22 cellular contexts compared by ENCODE assay signal in the genomic region with DNA sequence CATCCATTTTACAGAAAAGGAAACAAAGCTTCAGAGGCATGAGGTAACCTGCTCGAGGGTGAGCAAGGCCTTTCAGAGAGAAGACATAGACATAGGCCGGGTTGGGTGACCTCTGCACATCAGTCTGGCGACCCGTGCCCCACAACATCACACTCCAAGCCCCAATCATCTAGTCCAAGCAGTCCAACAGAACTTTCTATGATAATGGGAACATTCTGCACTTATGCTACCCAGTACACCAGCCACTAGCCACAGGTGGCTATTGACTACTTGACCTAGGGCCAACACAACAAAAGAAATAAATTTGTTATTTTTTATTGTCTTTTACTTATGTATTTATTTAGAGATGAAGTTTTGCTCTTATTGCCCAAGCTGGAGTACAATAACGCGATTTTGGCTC. TPM values are rescaled to one million over a fixed set of nuclear protein-coding genes. Genes with fewer than 3 reads are reported as not detected.
DNase-seq lines count a peak whose midpoint lies in the region; ATAC-seq and TF ChIP-seq lines count a peak whose summit lies in the region.
"Had no signal": no experiment of that assay in that cellular context is flagged by ENCODE, and none has a peak within 500 bp of the region (broad histone marks: within the 10 kb centered on the region; RNA-seq: fewer than 3 reads in every experiment).

No MANE protein-coding gene starts in this region.

- H3K4me2 ChIP-seq in BLaER1 treated with 17β-estradiol and CSF1 and Interleukin-3, amounts not matched to agents 10 nM and 100 nM: peak overlapping the region in 10 of 11 experiments; percentile 0 to 64 (median 34); a peak in 17 of 22 replicates

- DNase-seq in esophagus muscularis mucosa (ENCODE audit: extremely low spot score) (no peak), sigmoid colon (no peak), uterus (no peak), left ventricle myocardium inferior (no peak)
- DNase-seq: CD4-positive, alpha-beta T cell; GM23248; H7; IMR-90; KG1; NCI-H1048; NCI-H1417; NCI-H1694 treated with DMSO at 0.1 percent for 48 hours; NCI-H2081; NCI-H2227 treated with DMSO at 0.1 percent for 48 hours; NCI-H526 treated with DMSO at 0.1 percent for 48 hours; Right ventricle myocardium superior; RPMI8226 had no signal

- 58% methylated on average over 6 of the region's 6 CpGs for WGBS in esophagus muscularis mucosa
- WGBS in sigmoid colon, 2 donors: 88 to 90% methylated on average over 6 of the region's 6 CpGs

- no peaks in the 10 kb centered on the region for H3K9me3 ChIP-seq in BLaER1 treated with 17β-estradiol and CSF1 and Interleukin-3, amounts not matched to agents 10 nM and 100 nM (replicated peaks in 1 of 11)
- H3K9me3 ChIP-seq in esophagus muscularis mucosa (no peaks in the 10 kb centered on the region), sigmoid colon (no peaks in the 10 kb centered on the region), uterus (no peaks in the 10 kb centered on the region), left ventricle myocardium inferior (replicated peaks) (no peaks in the 10 kb centered on the region)
- H3K9me3 ChIP-seq: SJSA1 had no signal

- H3K36me3 ChIP-seq in BLaER1 treated with 17β-estradiol and CSF1 and Interleukin-3, amounts not matched to agents 10 nM and 100 nM: no peaks in the 10 kb centered on the region
- H3K36me3 ChIP-seq in esophagus muscularis mucosa (peaks cover 0 to 72% (median 58%) of the 10 kb centered on the region in 4 donors), sigmoid colon (peaks cover 18 to 93% (median 29%) of the 10 kb centered on the region in 4 donors), uterus (no peaks in the 10 kb centered on the region), left ventricle myocardium inferior (no peaks in the 10 kb centered on the region)
- H3K36me3 ChIP-seq: SJSA1 had no signal

- no peak overlapping the region for H3K4me3 ChIP-seq in BLaER1 treated with 17β-estradiol and CSF1 and Interleukin-3, amounts not matched to agents 10 nM and 100 nM
- H3K4me3 ChIP-seq in esophagus muscularis mucosa (peak overlapping the region; percentile 18 to 73 (median 34)), sigmoid colon (peak overlapping the region in 2 of 4 donors; percentile 27 to 69), uterus (no peak overlapping the region), left ventricle myocardium inferior (no peak overlapping the region)
- H3K4me3 ChIP-seq: GM23248, SJSA1 had no signal

- H3K27ac ChIP-seq in BLaER1 treated with 17β-estradiol and CSF1 and Interleukin-3, amounts not matched to agents 10 nM and 100 nM: no peak overlapping the region
- H3K27ac ChIP-seq in esophagus muscularis mucosa (replicated peaks in 1 of 4): peak overlapping the region; percentile 87 to 98 (median 95)
- H3K27ac ChIP-seq in sigmoid colon: peak overlapping the region; percentile 85 to 98 (median 96)
- H3K27ac ChIP-seq in uterus: peak overlapping the region; percentile 75 to 85
- H3K27ac ChIP-seq in left ventricle myocardium inferior (replicated peaks): no peak overlapping the region
- H3K27ac ChIP-seq: GM23248, SJSA1 had no signal

- TF ChIP-seq CTCF in esophagus muscularis mucosa (IDR thresholded peaks at IDR 0.05): no peak
- TF ChIP-seq CTCF in sigmoid colon (IDR thresholded peaks at IDR 0.05): no peak
- TF ChIP-seq CTCF in uterus (IDR thresholded peaks at IDR 0.05): no peak
- no peak for TF ChIP-seq CTCF in left ventricle myocardium inferior (IDR thresholded peaks at IDR 0.05; ENCODE audit: borderline replicate concordance)

- H3K27me3 ChIP-seq in BLaER1 treated with 17β-estradiol and CSF1 and Interleukin-3, amounts not matched to agents 10 nM and 100 nM: no peaks in the 10 kb centered on the region
- no peaks in the 10 kb centered on the region for H3K27me3 ChIP-seq in esophagus muscularis mucosa
- no peaks in the 10 kb centered on the region for H3K27me3 ChIP-seq in sigmoid colon
- H3K27me3 ChIP-seq in uterus: no peaks in the 10 kb centered on the region
- H3K27me3 ChIP-seq in left ventricle myocardium inferior (ENCODE audit: low read depth): peaks cover 32% of the 10 kb centered on the region
- H3K27me3 ChIP-seq: SJSA1 had no signal

- ATAC-seq in HG03354 (IDR thresholded peaks at IDR 0.05; ENCODE audit: poor library complexity, severe bottlenecking, unreplicated experiment) (no peak), HG03571 (IDR thresholded peaks at IDR 0.05; ENCODE audit: unreplicated experiment) (no peak)

- peaks cover 26 to 49% (median 38%) of the 10 kb centered on the region in 10 experiments for H3K4me1 ChIP-seq in BLaER1 treated with 17β-estradiol and CSF1 and Interleukin-3, amounts not matched to agents 10 nM and 100 nM
- H3K4me1 ChIP-seq in esophagus muscularis mucosa (peaks cover 0 to 100% (median 96%) of the 10 kb centered on the region in 4 donors), sigmoid colon (peaks cover 0 to 100% (median 85%) of the 10 kb centered on the region in 4 donors), uterus (peaks cover 0 to 5% of the 10 kb centered on the region in 2 donors), left ventricle myocardium inferior (peaks cover 4% of the 10 kb centered on the region)
- H3K4me1 ChIP-seq: SJSA1 had no signal

- TF ChIP-seq POLR2A in esophagus muscularis mucosa (IDR thresholded peaks at IDR 0.05; ENCODE audit: low read depth) (no peak), sigmoid colon (IDR thresholded peaks at IDR 0.05) (no peak), uterus (IDR thresholded peaks at IDR 0.05) (no peak)

- intact Hi-C loops in esophagus muscularis mucosa (cut with DNase I) (no loop called here), sigmoid colon (cut with DNase I) (no loop called here), uterus (cut with DNase I; ENCODE audit: low total_unique reads) (no loop called here), left ventricle myocardium inferior (cut with micrococcal nuclease) (no loop called here)

- TF ChIP-seq EP300 in esophagus muscularis mucosa (IDR thresholded peaks at IDR 0.05) (no peak), sigmoid colon (IDR thresholded peaks at IDR 0.05) (no peak)

- H3K9ac ChIP-seq in BLaER1 treated with 17β-estradiol and CSF1 and Interleukin-3, amounts not matched to agents 10 nM and 100 nM: no peak overlapping the region
- H3K9ac ChIP-seq: GM23248 had no signal

- H4K20me1 ChIP-seq in BLaER1 treated with 17β-estradiol and CSF1 and Interleukin-3, amounts not matched to agents 10 nM and 100 nM: no peaks in the 10 kb centered on the region

RNA-seq across cellular contexts. Expression of gene MYH11, which starts 20.8 kb away (rescaled TPM):
- total RNA-seq in esophagus muscularis mucosa (over 10,000 TPM in 3 of 4 donors, 1,000 to 10,000 TPM in 1; 9,583 to 20,476 (median 14,208) TPM), sigmoid colon (over 10,000 TPM in 1 of 4 donors, 1,000 to 10,000 TPM in 3; 4,282 to 11,818 (median 7,071) TPM), uterus (1,000 to 10,000 TPM in 2 of 4 donors, 100 to 1,000 TPM in 2; 447 to 1,893 (median 822) TPM), left ventricle myocardium inferior (15.6 TPM)
- polyA plus RNA-seq in sigmoid colon: 100 to 1,000 TPM in 1 of 3 donors, 10 to 100 TPM in 1, 1 to 10 TPM in 1; 5.1 to 262 (median 31.8) TPM
- total RNA-seq: A172; CD4-positive, alpha-beta T cell; GM23248; H7 had no signal

RNA-seq across cellular contexts. Expression of gene CEP20, which starts 52.3 kb away (rescaled TPM):
- total RNA-seq in esophagus muscularis mucosa (10 to 100 TPM; 25.2 to 36.1 (median 32.0) TPM), sigmoid colon (10 to 100 TPM; 29.5 to 44.2 (median 34.7) TPM), uterus (100 to 1,000 TPM in 1 of 4 donors, 10 to 100 TPM in 3; 13.8 to 101 (median 47.9) TPM), left ventricle myocardium inferior (30.7 TPM)
- polyA plus RNA-seq in sigmoid colon: 10 to 100 TPM; 23.9 to 34.9 (median 30.6) TPM

Comparison
In these comparisons a context has a peak if more than half of its experiments do, and no peak if none do; other contexts are left out.
1. H3K27ac ChIP-seq: peak in esophagus muscularis mucosa (4 of 4), sigmoid colon (4 of 4) and uterus (2 of 2); none in BLaER1 treated with 17β-estradiol and CSF1 and Interleukin-3, amounts not matched to agents 10 nM and 100 nM (0 of 11) and left ventricle myocardium inferior (single experiment).
2. H3K4me3 ChIP-seq: peak in esophagus muscularis mucosa (4 of 4); none in BLaER1 treated with 17β-estradiol and CSF1 and Interleukin-3, amounts not matched to agents 10 nM and 100 nM (0 of 10), uterus (0 of 2) and left ventricle myocardium inferior (single experiment).
3. RNA of gene MYH11, which starts 20.8 kb away (total RNA-seq): 9,583 to 20,476 TPM in esophagus muscularis mucosa, 4,282 to 11,818 TPM in sigmoid colon and 447 to 1,893 TPM in uterus; 15.6 TPM in left ventricle myocardium inferior (single experiment); every median in the first group is over 10 times any median in the second.